Comparison of ENCODE assay signal across 8 cellular contexts in genomic region chr12:123670882-123671728, GRCh38. TPM values are rescaled to one million over a fixed set of nuclear protein-coding genes. Genes with fewer than 3 reads are reported as not detected.
DNase-seq lines count a peak whose midpoint lies in the region; TF ChIP-seq lines count a peak whose summit lies in the region.

Gene TCTN2, plus strand, starts transcription at chr12:123671113. Its CDS starts 128 bp downstream, at chr12:123671241.

- H3K4me1 Mint-ChIP-seq in stimulated activated naive CD8-positive, alpha-beta T cell treated with anti-CD3 and anti-CD28 coated beads, Interleukin-15, Interleukin-2, amounts not matched to agents 100 ng/mL and 50 ng/mL, for 24 hours (ENCODE audit: low read depth), result peaks cover 12% of the 10 kb centered on the region

- no peaks in the 10 kb centered on the region for H3K9me3 Mint-ChIP-seq in stimulated activated naive CD8-positive, alpha-beta T cell treated with anti-CD3 and anti-CD28 coated beads, Interleukin-15, Interleukin-2, amounts not matched to agents 100 ng/mL and 50 ng/mL, for 24 hours

- peak within 1 kb of the TSS; percentile 98 for H3K4me2 ChIP-seq in neural cell (ENCODE audit: low read length)

- H3K27me3 Mint-ChIP-seq in stimulated activated naive CD8-positive, alpha-beta T cell treated with anti-CD3 and anti-CD28 coated beads, Interleukin-15, Interleukin-2, amounts not matched to agents 100 ng/mL and 50 ng/mL, for 24 hours, result no peaks in the 10 kb centered on the region

- peaks cover 14% of the 10 kb centered on the region for H3K36me3 Mint-ChIP-seq in stimulated activated naive CD8-positive, alpha-beta T cell treated with anti-CD3 and anti-CD28 coated beads, Interleukin-15, Interleukin-2, amounts not matched to agents 100 ng/mL and 50 ng/mL, for 24 hours (ENCODE audit: low read depth)

- H2AFZ ChIP-seq in neural cell (ENCODE audit: low read depth, low read length), result peak within 1 kb of the TSS; percentile 76

- no peak for TF ChIP-seq EP300 in neural cell (conservative IDR thresholded peaks at IDR 0.05; ENCODE audit: poor library complexity, severe bottlenecking)

- H3K27ac Mint-ChIP-seq in stimulated activated naive CD8-positive, alpha-beta T cell treated with anti-CD3 and anti-CD28 coated beads, Interleukin-15, Interleukin-2, amounts not matched to agents 100 ng/mL and 50 ng/mL, for 24 hours, result peak within 1 kb of the TSS; percentile 58

- no peaks in the 10 kb centered on the region for H3F3A ChIP-seq in neural cell (ENCODE audit: insufficient read depth, low read length, poor library complexity, severe bottlenecking)

- H3K27me3 ChIP-seq in HAP-1 (ENCODE audit: low read depth) (no peaks in the 10 kb centered on the region), MG63 (no peaks in the 10 kb centered on the region), neural cell (ENCODE audit: insufficient read depth, low read depth, low read length) (no peaks in the 10 kb centered on the region)

- in situ Hi-C loops in HAP-1 (cut with MboI; ENCODE audit: low sequenced_read_pairs), result no loop called here

- H3K9me2 ChIP-seq in neural cell (ENCODE audit: insufficient read depth, low read length), result no peaks in the 10 kb centered on the region

- H4K20me1 ChIP-seq in neural cell (ENCODE audit: insufficient read depth), result no peaks in the 10 kb centered on the region

- no peaks in the 10 kb centered on the region for H3K4me1 ChIP-seq in HAP-1

- TF ChIP-seq RAD21 in neural cell (conservative IDR thresholded peaks at IDR 0.05), result peak; percentile 17

- H3K4me3 ChIP-seq in HAP-1, result peak within 1 kb of the TSS; percentile 67
- peak within 1 kb of the TSS; percentile 77 for H3K4me3 ChIP-seq in MG63
- H3K4me3 ChIP-seq in fibroblast of villous mesenchyme (ENCODE audit: low read depth, low read length), result peak within 1 kb of the TSS; percentile 94
- H3K4me3 ChIP-seq in neural cell (ENCODE audit: low read length), result peak within 1 kb of the TSS; percentile 96

- H3K36me3 ChIP-seq in HAP-1 (replicated peaks), result peaks cover 8% of the 10 kb centered on the region; the same call in 1 of the 2 replicates
- H3K36me3 ChIP-seq in MG63, result no peaks in the 10 kb centered on the region; the same call in 1 of the 2 replicates
- H3K36me3 ChIP-seq in neural cell (ENCODE audit: insufficient read depth, low read length), result no peaks in the 10 kb centered on the region

- TF ChIP-seq POLR2A in Raji (IDR thresholded peaks at IDR 0.05; ENCODE audit: insufficient read depth, low read depth, low read length), result 0 out of 2 replicates have a peak, but pooled peaks have one; percentile 23

- H3K4me3 Mint-ChIP-seq in stimulated activated naive CD8-positive, alpha-beta T cell treated with anti-CD3 and anti-CD28 coated beads, Interleukin-15, Interleukin-2, amounts not matched to agents 100 ng/mL and 50 ng/mL, for 24 hours, result peak within 1 kb of the TSS; percentile 86

- peaks cover 15% of the 10 kb centered on the region for H3K79me2 ChIP-seq in neural cell (replicated peaks; ENCODE audit: insufficient read depth, low read length)

- TF ChIP-seq CTCF in fibroblast of villous mesenchyme (IDR thresholded peaks at IDR 0.05; ENCODE audit: insufficient read depth, low read depth, low read length) (no peak), neural cell (IDR thresholded peaks at IDR 0.05; ENCODE audit: poor library complexity, severe bottlenecking) (no peak)

- DNase-seq in ELR (ENCODE audit: low read depth) (peak; percentile 95), HAP-1 (ENCODE audit: low spot score in 2 of 2) (peak; percentile 85 to 95), MG63 (peak; percentile 96), fibroblast of villous mesenchyme (ENCODE audit: low read depth) (peak; percentile 92)
- peak; percentile 92 for DNase-seq in activated effector memory CD4-positive, alpha-beta T cell treated with Interleukin-2 at 50 U/mL for 16 hours

- peak within 1 kb of the TSS; percentile 42 for H3K27ac ChIP-seq in neural cell (ENCODE audit: low read length)

- H3K9me3 ChIP-seq in HAP-1 (no peaks in the 10 kb centered on the region), MG63 (no peaks in the 10 kb centered on the region), neural cell (ENCODE audit: low read length) (no peaks in the 10 kb centered on the region)

- peak within 1 kb of the TSS; percentile 74 for H3K9ac ChIP-seq in neural cell (ENCODE audit: low read length)

TF ChIP-seq in neural cell, 6 proteins besides CTCF, POLR2A, EP300 and RAD21:
- TF ChIP-seq TAF1 (IDR thresholded peaks at IDR 0.05; ENCODE audit: low read depth) (no peak), SMC3 (conservative IDR thresholded peaks at IDR 0.05; ENCODE audit: poor library complexity) (no peak), REST (IDR thresholded peaks at IDR 0.05; ENCODE audit: borderline replicate concordance) (peak; percentile 44), MXI1 (conservative IDR thresholded peaks at IDR 0.05; ENCODE audit: poor library complexity, severe bottlenecking) (peak; percentile 94), EZH2 (IDR thresholded peaks at IDR 0.05; ENCODE audit: borderline replicate concordance, insufficient read depth, low read length, poor library complexity, severe bottlenecking) (no peak), POLR2AphosphoS5 (IDR thresholded peaks at IDR 0.05) (peak; percentile 78)

RNA-seq across cellular contexts. Expression of gene TCTN2, which starts in this region (rescaled TPM):
- total RNA-seq in MG63 (2014; rRNA removed; shearing (Covaris generic); ENCODE audit: low replicate concordance), result 6.3 and 8.3 TPM in 2 replicates
- total RNA-seq in fibroblast of villous mesenchyme, result 12.2 and 13.0 TPM in 2 replicates
- 14.3 and 15.1 TPM in 2 replicates for polyA plus RNA-seq in neural cell
- polyA minus RNA-seq in neural cell, result 12.4 and 13.9 TPM in 2 replicates

Comparison
In these comparisons a context has a peak if more than half of its experiments do, and no peak if none do; other contexts are left out.
1. Peak in every context shown above with its lines: DNase-seq, H3K4me3 ChIP-seq and H3K27ac ChIP-seq.